Comparison of ENCODE assay signal across 8 cellular contexts in the genomic region with DNA sequence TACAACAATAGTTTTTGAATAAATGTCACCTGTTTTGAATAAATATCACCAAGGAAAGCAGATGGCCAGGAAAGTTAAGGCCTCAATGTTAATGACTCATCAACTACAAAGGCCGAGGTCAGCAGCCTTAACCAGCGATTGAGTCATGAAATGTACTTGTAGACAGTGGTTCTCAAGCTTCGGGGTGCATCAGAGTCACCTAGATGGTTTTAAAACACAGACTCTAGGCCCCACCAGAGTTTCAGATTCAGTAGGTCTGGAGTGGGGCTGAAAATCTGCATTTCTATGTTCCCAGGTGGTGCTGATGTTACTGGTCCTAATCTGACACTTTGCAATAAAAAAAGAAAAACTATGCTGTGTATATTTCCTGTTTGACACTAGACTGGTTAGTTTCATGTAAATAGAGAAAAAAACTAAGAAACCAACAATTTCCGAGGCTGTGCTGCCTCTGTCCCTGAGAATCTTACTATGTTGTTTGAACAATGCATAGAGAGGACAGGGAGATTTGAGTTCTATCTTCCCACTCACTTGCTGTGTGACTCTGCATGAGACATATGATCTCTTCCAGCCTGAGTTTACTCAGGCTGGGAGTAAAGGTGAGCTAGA. TPM values are rescaled to one million over a fixed set of nuclear protein-coding genes. Genes with fewer than 3 reads are reported as not detected.
A peak's percentile ranks its signal among the peaks of the same experiment; 100 is the strongest.
DNase-seq lines count a peak whose midpoint lies in the region; ATAC-seq and TF ChIP-seq lines count a peak whose summit lies in the region.

No MANE protein-coding gene starts in this region.

- peak overlapping the region; percentile 94 to 99 (median 97) for H3K27ac Mint-ChIP-seq in CD8-positive, alpha-beta memory T cell
- H3K27ac Mint-ChIP-seq in activated CD4-positive, alpha-beta T cell treated with anti-CD3 and anti-CD28 coated beads for 36 hours: peak overlapping the region; percentile 95

- CTCF ChIA-PET in CD8-positive, alpha-beta memory T cell (lab: Charles Lee): interaction anchor here (1.7 to 2.3 kb wide), 2 partner anchors 8 to 13 kb away, joined by 5 to 8 read pairs; no protein-coding TSS in a partner anchor
- CTCF ChIA-PET in activated CD4-positive, alpha-beta T cell treated with anti-CD3 and anti-CD28 coated beads for 36 hours (lab: Charles Lee): interaction anchor here (1.4 to 1.6 kb wide), 2 partner anchors 43 to 62 kb away, joined by 3 to 4 read pairs; no protein-coding TSS in a partner anchor

- DNase-seq in CD8-positive, alpha-beta memory T cell: peak; percentile 32 to 82 (median 49)
- DNase-seq in HL-60 (ENCODE audit: low read depth in 1 of 2, low spot score in 1 of 2): peak; percentile 56 to 74
- DNase-seq in activated CD4-positive, alpha-beta T cell treated with anti-CD3 and anti-CD28 coated beads for 36 hours: peak; percentile 73
- peak; percentile 77 for DNase-seq in fibroblast of gingiva (ENCODE audit: low read depth)
- peak; percentile 49 for DNase-seq in stimulated activated CD8-positive, alpha-beta memory T cell treated with anti-CD3 and anti-CD28 coated beads, Interleukin-12 subunit alpha, Interleukin-12 subunit beta, amount 100 ng/mL, for 1 hour (ENCODE audit: low read depth)
- DNase-seq in NCI-H510A treated with DMSO at 0.1 percent for 48 hours (lab: John Stamatoyannopoulos, UW): no peak
- DNase-seq in DMS114 treated with DMSO at 0.1 percent for 48 hours (lab: John Stamatoyannopoulos, UW; ENCODE audit: unreplicated experiment): no peak

- H3K4me1 ChIP-seq in CD8-positive, alpha-beta memory T cell (ENCODE audit: insufficient read depth, low read length): peaks cover 90% of the 10 kb centered on the region

- H3K27me3 Mint-ChIP-seq in CD8-positive, alpha-beta memory T cell: no peaks in the 10 kb centered on the region
- H3K27me3 Mint-ChIP-seq in activated CD4-positive, alpha-beta T cell treated with anti-CD3 and anti-CD28 coated beads for 36 hours: no peaks in the 10 kb centered on the region

- no peaks in the 10 kb centered on the region for H3K9me3 Mint-ChIP-seq in CD8-positive, alpha-beta memory T cell
- no peaks in the 10 kb centered on the region for H3K9me3 Mint-ChIP-seq in activated CD4-positive, alpha-beta T cell treated with anti-CD3 and anti-CD28 coated beads for 36 hours (ENCODE audit: low read depth)

- no peak for TF ChIP-seq CTCF in HL-60 (IDR thresholded peaks at IDR 0.05; ENCODE audit: insufficient read depth, low read length)

- ATAC-seq in GM21381 (IDR thresholded peaks at IDR 0.05; ENCODE audit: unreplicated experiment): peak; percentile 79
- peak; percentile 78 for ATAC-seq in activated CD4-positive, alpha-beta T cell treated with anti-CD3 and anti-CD28 coated beads for 36 hours

- H3K27me3 ChIP-seq in CD8-positive, alpha-beta memory T cell (ENCODE audit: insufficient read depth, low read length, poor library complexity, severe bottlenecking): no peaks in the 10 kb centered on the region
- no peaks in the 10 kb centered on the region for H3K27me3 ChIP-seq in HL-60 (ENCODE audit: insufficient read depth, poor library complexity, severe bottlenecking)

- intact Hi-C loops in activated CD4-positive, alpha-beta T cell treated with anti-CD3 and anti-CD28 coated beads for 36 hours (cut with DNase I, micrococcal nuclease): loop anchor here (1.0 kb wide), 4 partner anchors 9 to 59 kb away; a partner anchor contains a TSS

- H3K4me1 Mint-ChIP-seq in CD8-positive, alpha-beta memory T cell: peaks cover 94 to 99% (median 99%) of the 10 kb centered on the region in 3 donors
- H3K4me1 Mint-ChIP-seq in activated CD4-positive, alpha-beta T cell treated with anti-CD3 and anti-CD28 coated beads for 36 hours: peaks cover 95% of the 10 kb centered on the region

- H3K36me3 ChIP-seq in CD8-positive, alpha-beta memory T cell (ENCODE audit: insufficient read depth, low read length): no peaks in the 10 kb centered on the region

- no peaks in the 10 kb centered on the region for H3K9me3 ChIP-seq in CD8-positive, alpha-beta memory T cell (ENCODE audit: low read length)

- peak overlapping the region; percentile 6 for H3K4me3 ChIP-seq in CD8-positive, alpha-beta memory T cell (ENCODE audit: low read length)
- H3K4me3 ChIP-seq in HL-60 (replicated peaks; ENCODE audit: insufficient read depth, low read length): no peak overlapping the region

- POLR2A ChIA-PET in CD8-positive, alpha-beta memory T cell (lab: Charles Lee): interaction anchor here (0.6 to 4.2 kb wide), 3 partner anchors 13 to 83 kb away, joined by 5 to 27 read pairs (median 5); a partner anchor contains a TSS
- POLR2A ChIA-PET in activated CD4-positive, alpha-beta T cell treated with anti-CD3 and anti-CD28 coated beads for 36 hours (lab: Charles Lee): interaction anchor here (1.0 to 1.5 kb wide), 4 partner anchors 12 to 83 kb away, joined by 3 to 4 read pairs (median 3); a partner anchor contains a TSS

- peak overlapping the region; percentile 57 for H3K27ac ChIP-seq in CD8-positive, alpha-beta memory T cell (ENCODE audit: low read depth, low read length)
- peak overlapping the region; percentile 66 for H3K27ac ChIP-seq in HL-60 (replicated peaks)

- H3K36me3 Mint-ChIP-seq in CD8-positive, alpha-beta memory T cell: peaks cover 0 to 11% (median 0%) of the 10 kb centered on the region in 3 donors
- H3K36me3 Mint-ChIP-seq in activated CD4-positive, alpha-beta T cell treated with anti-CD3 and anti-CD28 coated beads for 36 hours (ENCODE audit: low read depth): peaks cover 47% of the 10 kb centered on the region

- H3K4me3 Mint-ChIP-seq in CD8-positive, alpha-beta memory T cell: peak overlapping the region; percentile 61 to 83 (median 78)
- H3K4me3 Mint-ChIP-seq in activated CD4-positive, alpha-beta T cell treated with anti-CD3 and anti-CD28 coated beads for 36 hours: peak overlapping the region; percentile 45

RNA-seq across cellular contexts. Expression of a gene that starts 9.8 kb away (rescaled TPM):
- 100 to 1,000 TPM; 187 to 195 TPM for total RNA-seq in CD8-positive, alpha-beta memory T cell
- polyA plus RNA-seq in CD8-positive, alpha-beta memory T cell: 132 TPM
- total RNA-seq in activated CD4-positive, alpha-beta T cell treated with anti-CD3 and anti-CD28 coated beads for 36 hours: 100 to 1,000 TPM; 111 to 129 TPM

RNA-seq across cellular contexts. Expression of a gene that starts 39.1 kb away (rescaled TPM):
- 10 to 100 TPM; 11.5 to 11.9 TPM for total RNA-seq in CD8-positive, alpha-beta memory T cell
- 43.9 TPM for polyA plus RNA-seq in CD8-positive, alpha-beta memory T cell
- 10 to 100 TPM in 1 of 2 experiments, 1 to 10 TPM in 1; 8.8 to 11.0 TPM for total RNA-seq in activated CD4-positive, alpha-beta T cell treated with anti-CD3 and anti-CD28 coated beads for 36 hours

RNA-seq across cellular contexts. Expression of a gene that starts 39.2 kb away (rescaled TPM):
- 10 to 100 TPM; 17.4 to 17.9 TPM for total RNA-seq in CD8-positive, alpha-beta memory T cell
- polyA plus RNA-seq in CD8-positive, alpha-beta memory T cell: 22.4 TPM
- total RNA-seq in activated CD4-positive, alpha-beta T cell treated with anti-CD3 and anti-CD28 coated beads for 36 hours: 10 to 100 TPM; 19.8 to 21.1 TPM

Comparison
In these comparisons a context has a peak if more than half of its experiments do, and no peak if none do; other contexts are left out.
1. DNase-seq: peak in CD8-positive, alpha-beta memory T cell (5 of 5), HL-60 (2 of 2), activated CD4-positive, alpha-beta T cell treated with anti-CD3 and anti-CD28 coated beads for 36 hours (single experiment), fibroblast of gingiva (single experiment) and stimulated activated CD8-positive, alpha-beta memory T cell treated with anti-CD3 and anti-CD28 coated beads, Interleukin-12 subunit alpha, Interleukin-12 subunit beta, amount 100 ng/mL, for 1 hour (single experiment); none in NCI-H510A treated with DMSO at 0.1 percent for 48 hours (single experiment) and DMS114 treated with DMSO at 0.1 percent for 48 hours (single experiment).